In genomic region chr2:38099096-38099997, GRCh38 we compare ENCODE assay signal across 1 cellular context.
TF ChIP-seq lines count a peak whose summit lies in the region.

No MANE protein-coding gene starts in this region.

TF ChIP-seq in GM12878, 131 proteins besides CTCF, POLR2A, EP300 and RAD21 (continued from another document):
- TF ChIP-seq, protein P1, sequence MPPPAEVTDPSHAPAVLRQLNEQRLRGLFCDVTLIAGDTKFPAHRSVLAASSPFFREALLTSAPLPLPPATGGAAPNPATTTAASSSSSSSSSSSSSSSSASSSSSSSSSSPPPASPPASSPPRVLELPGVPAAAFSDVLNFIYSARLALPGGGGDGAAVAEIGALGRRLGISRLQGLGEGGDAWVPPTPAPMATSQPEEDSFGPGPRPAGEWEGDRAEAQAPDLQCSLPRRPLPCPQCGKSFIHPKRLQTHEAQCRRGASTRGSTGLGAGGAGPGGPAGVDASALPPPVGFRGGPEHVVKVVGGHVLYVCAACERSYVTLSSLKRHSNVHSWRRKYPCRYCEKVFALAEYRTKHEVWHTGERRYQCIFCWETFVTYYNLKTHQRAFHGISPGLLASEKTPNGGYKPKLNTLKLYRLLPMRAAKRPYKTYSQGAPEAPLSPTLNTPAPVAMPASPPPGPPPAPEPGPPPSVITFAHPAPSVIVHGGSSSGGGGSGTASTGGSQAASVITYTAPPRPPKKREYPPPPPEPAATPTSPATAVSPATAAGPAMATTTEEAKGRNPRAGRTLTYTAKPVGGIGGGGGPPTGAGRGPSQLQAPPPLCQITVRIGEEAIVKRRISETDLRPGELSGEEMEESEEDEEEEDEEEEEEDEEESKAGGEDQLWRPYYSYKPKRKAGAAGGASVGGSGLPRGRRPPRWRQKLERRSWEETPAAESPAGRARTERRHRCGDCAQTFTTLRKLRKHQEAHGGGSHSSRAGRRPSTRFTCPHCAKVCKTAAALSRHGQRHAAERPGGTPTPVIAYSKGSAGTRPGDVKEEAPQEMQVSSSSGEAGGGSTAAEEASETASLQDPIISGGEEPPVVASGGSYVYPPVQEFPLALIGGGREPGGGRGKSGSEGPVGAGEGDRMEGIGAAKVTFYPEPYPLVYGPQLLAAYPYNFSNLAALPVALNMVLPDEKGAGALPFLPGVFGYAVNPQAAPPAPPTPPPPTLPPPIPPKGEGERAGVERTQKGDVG (CRISPR knock-in tag; IDR thresholded peaks at IDR 0.05) = no peak
- TF ChIP-seq NRF1 (conservative IDR thresholded peaks at IDR 0.05; ENCODE audit: low read depth, low read length) = no peak
- no peak for TF ChIP-seq CBX5 (IDR thresholded peaks at IDR 0.05; ENCODE audit: low read depth)
- TF ChIP-seq JUNB (IDR thresholded peaks at IDR 0.05) = no peak
- TF ChIP-seq SMARCA5 (IDR thresholded peaks at IDR 0.05) = no peak
- no peak for TF ChIP-seq MLLT1 (IDR thresholded peaks at IDR 0.05)
- TF ChIP-seq POLR2AphosphoS5 (IDR thresholded peaks at IDR 0.05; ENCODE audit: low read length) = no peak
- TF ChIP-seq PAX8 (IDR thresholded peaks at IDR 0.05) = no peak
- TF ChIP-seq BCL3 (IDR thresholded peaks at IDR 0.05; ENCODE audit: borderline replicate concordance, insufficient read depth, low read depth, low read length, poor library complexity, severe bottlenecking) = no peak
- no peak for TF ChIP-seq WRNIP1 (IDR thresholded peaks at IDR 0.05; ENCODE audit: borderline replicate concordance, low read depth, low read length)
- TF ChIP-seq E2F4 (IDR thresholded peaks at IDR 0.05; ENCODE audit: low read depth, low read length) = no peak
